8 cellular contexts compared by ENCODE assay signal in genomic region chr9:128724744-128725211, GRCh38. TPM values are rescaled to one million over a fixed set of nuclear protein-coding genes. Genes with fewer than 3 reads are reported as not detected.
DNase-seq lines count a peak whose midpoint lies in the region; ATAC-seq and TF ChIP-seq lines count a peak whose summit lies in the region.

No MANE protein-coding gene starts in this region.

- peaks cover 2% of the 10 kb centered on the region for H3K36me3 Mint-ChIP-seq in activated CD8-positive, alpha-beta T cell treated with anti-CD3 and anti-CD28 coated beads for 36 hours (ENCODE audit: low read depth)

- H3K4me3 Mint-ChIP-seq in activated CD8-positive, alpha-beta T cell treated with anti-CD3 and anti-CD28 coated beads for 36 hours, result peak overlapping the region; percentile 99

- no peaks in the 10 kb centered on the region for H3K27me3 Mint-ChIP-seq in activated CD8-positive, alpha-beta T cell treated with anti-CD3 and anti-CD28 coated beads for 36 hours

- no peak for TF ChIP-seq CTCF in activated CD8-positive, alpha-beta T cell treated with anti-CD3 and anti-CD28 coated beads for 36 hours (IDR thresholded peaks at IDR 0.05)
- TF ChIP-seq CTCF in epithelial cell of proximal tubule (conservative IDR thresholded peaks at IDR 0.05; ENCODE audit: low read depth, low read length), result no peak

- H3K27ac ChIP-seq in mesodermal cell (ENCODE audit: low read depth, low read length, severe bottlenecking), result no peak overlapping the region
- peak overlapping the region; percentile 70 for H3K27ac ChIP-seq in stomach smooth muscle (ENCODE audit: low read length)

- H3K27me3 ChIP-seq in HAP-1 (ENCODE audit: low read depth) (no peaks in the 10 kb centered on the region), stomach smooth muscle (ENCODE audit: control insufficient read depth in 1 of 2, insufficient read depth in 2 of 2, low read length in 2 of 2) (no peaks in the 10 kb centered on the region)

- H3K9ac ChIP-seq in stomach smooth muscle (ENCODE audit: low read length in 2 of 2), result peak overlapping the region; percentile 58 to 59

- H3K4me1 ChIP-seq in HAP-1 (peaks cover 12% of the 10 kb centered on the region), mesodermal cell (ENCODE audit: control insufficient read depth, insufficient read depth, low read length, poor library complexity, severe bottlenecking) (no peaks in the 10 kb centered on the region), stomach smooth muscle (ENCODE audit: control insufficient read depth, insufficient read depth, low read length) (peaks cover 15% of the 10 kb centered on the region)

- H3K4me1 Mint-ChIP-seq in activated CD8-positive, alpha-beta T cell treated with anti-CD3 and anti-CD28 coated beads for 36 hours (ENCODE audit: low read depth), result peaks cover 33% of the 10 kb centered on the region

- WGBS in mesodermal cell (ENCODE audit: insufficient coverage in 2 of 2), 2 experiments, result 50 to 62% methylated on average over 4 to 10 of the region's 10 CpGs

- ATAC-seq in activated CD8-positive, alpha-beta T cell treated with anti-CD3 and anti-CD28 coated beads for 36 hours, result no peak
- no peak for ATAC-seq in GM21737 (IDR thresholded peaks at IDR 0.05; ENCODE audit: unreplicated experiment)

- CTCF ChIA-PET in activated CD8-positive, alpha-beta T cell treated with anti-CD3 and anti-CD28 coated beads for 36 hours (lab: Charles Lee), result interaction anchor here (1.0 to 1.4 kb wide), 8 partner anchors 9 to 139 kb away, joined by 3 to 5 read pairs (median 3); partner anchors contain the start of gene PKN3

- DNase-seq in DMS 273 treated with DMSO at 0.1 percent for 48 hours (lab: John Stamatoyannopoulos, UW), result peak; percentile 90
- DNase-seq in HAP-1 (ENCODE audit: low spot score in 2 of 2), result peak; percentile 65 to 92
- peak; percentile 76 for DNase-seq in NCI-H510A (lab: John Stamatoyannopoulos, UW)
- DNase-seq in activated CD8-positive, alpha-beta T cell treated with anti-CD3 and anti-CD28 coated beads for 36 hours, result peak; percentile 58
- no peak for DNase-seq in epithelial cell of proximal tubule (ENCODE audit: low read depth)

- in situ Hi-C loops in HAP-1 (cut with MboI; ENCODE audit: low sequenced_read_pairs), result no loop called here

- POLR2A ChIA-PET in activated CD8-positive, alpha-beta T cell treated with anti-CD3 and anti-CD28 coated beads for 36 hours (lab: Charles Lee), result interaction anchor here (0.8 to 2.9 kb wide), 14 partner anchors 9 to 268 kb away, joined by 3 to 10 read pairs (median 3); partner anchors contain the start of genes SPTAN1 and ZER1

- H3K36me3 ChIP-seq in HAP-1 (replicated peaks) (peaks cover 24% of the 10 kb centered on the region), mesodermal cell (ENCODE audit: control insufficient read depth, insufficient read depth, low read length) (peaks cover 22% of the 10 kb centered on the region), stomach smooth muscle (ENCODE audit: control insufficient read depth in 2 of 2, insufficient read depth in 2 of 2, low read length in 2 of 2) (no peaks in the 10 kb centered on the region)

- H3K4me3 ChIP-seq in HAP-1 (peak overlapping the region; percentile 86), epithelial cell of proximal tubule (ENCODE audit: low read depth, low read length) (peak overlapping the region; percentile 96), mesodermal cell (ENCODE audit: extremely low read depth, insufficient read depth, low read length, poor library complexity, severe bottlenecking) (peak overlapping the region; percentile 59), stomach smooth muscle (ENCODE audit: low read length in 2 of 2) (peak overlapping the region; percentile 84 to 86)

- H3K9me3 Mint-ChIP-seq in activated CD8-positive, alpha-beta T cell treated with anti-CD3 and anti-CD28 coated beads for 36 hours, result no peaks in the 10 kb centered on the region

- H3K27ac Mint-ChIP-seq in activated CD8-positive, alpha-beta T cell treated with anti-CD3 and anti-CD28 coated beads for 36 hours, result peak overlapping the region; percentile 82

- H3K9me3 ChIP-seq in HAP-1 (no peaks in the 10 kb centered on the region), mesodermal cell (ENCODE audit: control insufficient read depth, low read length) (no peaks in the 10 kb centered on the region), stomach smooth muscle (ENCODE audit: control insufficient read depth in 2 of 2, low read length in 2 of 2) (no peaks in the 10 kb centered on the region)

- intact Hi-C loops in activated CD8-positive, alpha-beta T cell treated with anti-CD3 and anti-CD28 coated beads for 36 hours (cut with micrococcal nuclease), result no loop called here

RNA-seq across cellular contexts. Expression of gene ZDHHC12, which starts 0.9 kb away (rescaled TPM):
- total RNA-seq in activated CD8-positive, alpha-beta T cell treated with anti-CD3 and anti-CD28 coated beads for 36 hours, result 10 to 100 TPM; 44.9 to 48.7 TPM
- total RNA-seq in epithelial cell of proximal tubule, result 106 and 119 TPM in 2 replicates
- 24.9 TPM for polyA plus RNA-seq in mesodermal cell (2013, experiment 1 of 2)
- polyA plus RNA-seq in mesodermal cell (2013, experiment 2 of 2), result 20.3 TPM

RNA-seq across cellular contexts. Expression of gene PKN3, which starts 22.5 kb away (rescaled TPM):
- total RNA-seq in activated CD8-positive, alpha-beta T cell treated with anti-CD3 and anti-CD28 coated beads for 36 hours, result 10 to 100 TPM in 1 of 2 experiments, 1 to 10 TPM in 1; 9.3 to 10.7 TPM
- 16.5 and 28.4 TPM in 2 replicates for total RNA-seq in epithelial cell of proximal tubule
- 17.2 TPM for polyA plus RNA-seq in mesodermal cell (2013, experiment 1 of 2)
- polyA plus RNA-seq in mesodermal cell (2013, experiment 2 of 2), result 14.0 TPM

RNA-seq across cellular contexts. Expression of gene SET, which starts 35.8 kb away (rescaled TPM):
- total RNA-seq in activated CD8-positive, alpha-beta T cell treated with anti-CD3 and anti-CD28 coated beads for 36 hours, result 100 to 1,000 TPM; 749 to 755 TPM
- 331 and 406 TPM in 2 replicates for total RNA-seq in epithelial cell of proximal tubule
- polyA plus RNA-seq in mesodermal cell (2013, experiment 1 of 2), result 543 TPM
- polyA plus RNA-seq in mesodermal cell (2013, experiment 2 of 2), result 637 TPM

RNA-seq across cellular contexts. Expression of gene ZER1, which starts 46.9 kb away (rescaled TPM):
- total RNA-seq in activated CD8-positive, alpha-beta T cell treated with anti-CD3 and anti-CD28 coated beads for 36 hours, result 10 to 100 TPM; 14.9 to 17.8 TPM
- total RNA-seq in epithelial cell of proximal tubule, result 11.5 and 15.3 TPM in 2 replicates
- polyA plus RNA-seq in mesodermal cell (2013, experiment 1 of 2), result 33.4 TPM
- 25.1 TPM for polyA plus RNA-seq in mesodermal cell (2013, experiment 2 of 2)
